1 cellular context compared by ENCODE assay signal in genomic region chr9:19156026-19156474, GRCh38.
TF ChIP-seq lines count a peak whose summit lies in the region.

No MANE protein-coding gene starts in this region.

TF ChIP-seq in HepG2, 621 proteins besides CTCF, POLR2A, EP300 and RAD21 (continued from another document and continues in another):
- TF ChIP-seq, protein P1, sequence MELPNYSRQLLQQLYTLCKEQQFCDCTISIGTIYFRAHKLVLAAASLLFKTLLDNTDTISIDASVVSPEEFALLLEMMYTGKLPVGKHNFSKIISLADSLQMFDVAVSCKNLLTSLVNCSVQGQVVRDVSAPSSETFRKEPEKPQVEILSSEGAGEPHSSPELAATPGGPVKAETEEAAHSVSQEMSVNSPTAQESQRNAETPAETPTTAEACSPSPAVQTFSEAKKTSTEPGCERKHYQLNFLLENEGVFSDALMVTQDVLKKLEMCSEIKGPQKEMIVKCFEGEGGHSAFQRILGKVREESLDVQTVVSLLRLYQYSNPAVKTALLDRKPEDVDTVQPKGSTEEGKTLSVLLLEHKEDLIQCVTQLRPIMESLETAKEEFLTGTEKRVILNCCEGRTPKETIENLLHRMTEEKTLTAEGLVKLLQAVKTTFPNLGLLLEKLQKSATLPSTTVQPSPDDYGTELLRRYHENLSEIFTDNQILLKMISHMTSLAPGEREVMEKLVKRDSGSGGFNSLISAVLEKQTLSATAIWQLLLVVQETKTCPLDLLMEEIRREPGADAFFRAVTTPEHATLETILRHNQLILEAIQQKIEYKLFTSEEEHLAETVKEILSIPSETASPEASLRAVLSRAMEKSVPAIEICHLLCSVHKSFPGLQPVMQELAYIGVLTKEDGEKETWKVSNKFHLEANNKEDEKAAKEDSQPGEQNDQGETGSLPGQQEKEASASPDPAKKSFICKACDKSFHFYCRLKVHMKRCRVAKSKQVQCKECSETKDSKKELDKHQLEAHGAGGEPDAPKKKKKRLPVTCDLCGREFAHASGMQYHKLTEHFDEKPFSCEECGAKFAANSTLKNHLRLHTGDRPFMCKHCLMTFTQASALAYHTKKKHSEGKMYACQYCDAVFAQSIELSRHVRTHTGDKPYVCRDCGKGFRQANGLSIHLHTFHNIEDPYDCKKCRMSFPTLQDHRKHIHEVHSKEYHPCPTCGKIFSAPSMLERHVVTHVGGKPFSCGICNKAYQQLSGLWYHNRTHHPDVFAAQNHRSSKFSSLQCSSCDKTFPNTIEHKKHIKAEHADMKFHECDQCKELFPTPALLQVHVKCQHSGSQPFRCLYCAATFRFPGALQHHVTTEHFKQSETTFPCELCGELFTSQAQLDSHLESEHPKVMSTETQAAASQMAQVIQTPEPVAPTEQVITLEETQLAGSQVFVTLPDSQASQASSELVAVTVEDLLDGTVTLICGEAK (IDR thresholded peaks at IDR 0.05) = no peak
- TF ChIP-seq, protein P1 (CRISPR knock-in tag; IDR thresholded peaks at IDR 0.05) = no peak
- TF ChIP-seq MTA3 (CRISPR knock-in tag; IDR thresholded peaks at IDR 0.05) = no peak
- no peak for TF ChIP-seq ZNF777 (CRISPR knock-in tag; IDR thresholded peaks at IDR 0.05)
- TF ChIP-seq, protein P2, sequence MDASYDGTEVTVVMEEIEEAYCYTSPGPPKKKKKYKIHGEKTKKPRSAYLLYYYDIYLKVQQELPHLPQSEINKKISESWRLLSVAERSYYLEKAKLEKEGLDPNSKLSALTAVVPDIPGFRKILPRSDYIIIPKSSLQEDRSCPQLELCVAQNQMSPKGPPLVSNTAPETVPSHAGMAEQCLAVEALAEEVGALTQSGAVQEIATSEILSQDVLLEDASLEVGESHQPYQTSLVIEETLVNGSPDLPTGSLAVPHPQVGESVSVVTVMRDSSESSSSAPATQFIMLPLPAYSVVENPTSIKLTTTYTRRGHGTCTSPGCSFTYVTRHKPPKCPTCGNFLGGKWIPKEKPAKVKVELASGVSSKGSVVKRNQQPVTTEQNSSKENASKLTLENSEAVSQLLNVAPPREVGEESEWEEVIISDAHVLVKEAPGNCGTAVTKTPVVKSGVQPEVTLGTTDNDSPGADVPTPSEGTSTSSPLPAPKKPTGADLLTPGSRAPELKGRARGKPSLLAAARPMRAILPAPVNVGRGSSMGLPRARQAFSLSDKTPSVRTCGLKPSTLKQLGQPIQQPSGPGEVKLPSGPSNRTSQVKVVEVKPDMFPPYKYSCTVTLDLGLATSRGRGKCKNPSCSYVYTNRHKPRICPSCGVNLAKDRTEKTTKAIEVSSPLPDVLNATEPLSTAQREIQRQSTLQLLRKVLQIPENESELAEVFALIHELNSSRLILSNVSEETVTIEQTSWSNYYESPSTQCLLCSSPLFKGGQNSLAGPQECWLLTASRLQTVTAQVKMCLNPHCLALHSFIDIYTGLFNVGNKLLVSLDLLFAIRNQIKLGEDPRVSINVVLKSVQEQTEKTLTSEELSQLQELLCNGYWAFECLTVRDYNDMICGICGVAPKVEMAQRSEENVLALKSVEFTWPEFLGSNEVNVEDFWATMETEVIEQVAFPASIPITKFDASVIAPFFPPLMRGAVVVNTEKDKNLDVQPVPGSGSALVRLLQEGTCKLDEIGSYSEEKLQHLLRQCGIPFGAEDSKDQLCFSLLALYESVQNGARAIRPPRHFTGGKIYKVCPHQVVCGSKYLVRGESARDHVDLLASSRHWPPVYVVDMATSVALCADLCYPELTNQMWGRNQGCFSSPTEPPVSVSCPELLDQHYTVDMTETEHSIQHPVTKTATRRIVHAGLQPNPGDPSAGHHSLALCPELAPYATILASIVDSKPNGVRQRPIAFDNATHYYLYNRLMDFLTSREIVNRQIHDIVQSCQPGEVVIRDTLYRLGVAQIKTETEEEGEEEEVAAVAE (CRISPR knock-in tag; IDR thresholded peaks at IDR 0.05; ENCODE audit: borderline replicate concordance) = no peak
- no peak for TF ChIP-seq ATF3 (CRISPR knock-in tag; IDR thresholded peaks at IDR 0.05)
- TF ChIP-seq ZSCAN9 (CRISPR knock-in tag; IDR thresholded peaks at IDR 0.05; ENCODE audit: borderline replicate concordance) = no peak
- TF ChIP-seq DNMT3B (CRISPR knock-in tag; conservative IDR thresholded peaks at IDR 0.05) = no peak
- TF ChIP-seq ESRRA (CRISPR knock-in tag; IDR thresholded peaks at IDR 0.05; ENCODE audit: low read depth) = no peak
- no peak for TF ChIP-seq ZNF567 (CRISPR knock-in tag; IDR thresholded peaks at IDR 0.05; ENCODE audit: borderline replicate concordance)
- no peak for TF ChIP-seq KLF12 (CRISPR knock-in tag; IDR thresholded peaks at IDR 0.05; ENCODE audit: borderline replicate concordance)
- TF ChIP-seq SOX13 (IDR thresholded peaks at IDR 0.05) = no peak
- peak in 1 of 2 experiments; percentile 61; a peak in 2 of 4 replicates for TF ChIP-seq SOX13 (CRISPR knock-in tag; conservative IDR thresholded peaks at IDR 0.05 in 1 of 2, IDR thresholded peaks at IDR 0.05 in 1 of 2)
- no peak for TF ChIP-seq RFX5 (IDR thresholded peaks at IDR 0.05; ENCODE audit: low read depth, low read length)
- TF ChIP-seq TBX2 (CRISPR knock-in tag; IDR thresholded peaks at IDR 0.05; ENCODE audit: borderline replicate concordance) = peak; percentile 55
- peak; percentile 45; the same call in 1 of the 2 replicates for TF ChIP-seq FOXA3 (CRISPR knock-in tag; IDR thresholded peaks at IDR 0.05)
- TF ChIP-seq PHF21A (CRISPR knock-in tag; IDR thresholded peaks at IDR 0.05) = no peak
- no peak for TF ChIP-seq ZMYM4 (CRISPR knock-in tag; IDR thresholded peaks at IDR 0.05)
- TF ChIP-seq, protein P3, sequence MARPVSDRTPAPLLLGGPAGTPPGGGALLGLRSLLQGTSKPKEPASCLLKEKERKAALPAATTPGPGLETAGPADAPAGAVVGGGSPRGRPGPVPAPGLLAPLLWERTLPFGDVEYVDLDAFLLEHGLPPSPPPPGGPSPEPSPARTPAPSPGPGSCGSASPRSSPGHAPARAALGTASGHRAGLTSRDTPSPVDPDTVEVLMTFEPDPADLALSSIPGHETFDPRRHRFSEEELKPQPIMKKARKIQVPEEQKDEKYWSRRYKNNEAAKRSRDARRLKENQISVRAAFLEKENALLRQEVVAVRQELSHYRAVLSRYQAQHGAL (CRISPR knock-in tag; IDR thresholded peaks at IDR 0.05; ENCODE audit: not compliant biosample characterization) = no peak
- no peak for TF ChIP-seq ZSCAN30 (CRISPR knock-in tag; IDR thresholded peaks at IDR 0.05)
- no peak for TF ChIP-seq ZNF292 (CRISPR knock-in tag; IDR thresholded peaks at IDR 0.05; ENCODE audit: borderline replicate concordance, low read depth)
- TF ChIP-seq, protein P4, sequence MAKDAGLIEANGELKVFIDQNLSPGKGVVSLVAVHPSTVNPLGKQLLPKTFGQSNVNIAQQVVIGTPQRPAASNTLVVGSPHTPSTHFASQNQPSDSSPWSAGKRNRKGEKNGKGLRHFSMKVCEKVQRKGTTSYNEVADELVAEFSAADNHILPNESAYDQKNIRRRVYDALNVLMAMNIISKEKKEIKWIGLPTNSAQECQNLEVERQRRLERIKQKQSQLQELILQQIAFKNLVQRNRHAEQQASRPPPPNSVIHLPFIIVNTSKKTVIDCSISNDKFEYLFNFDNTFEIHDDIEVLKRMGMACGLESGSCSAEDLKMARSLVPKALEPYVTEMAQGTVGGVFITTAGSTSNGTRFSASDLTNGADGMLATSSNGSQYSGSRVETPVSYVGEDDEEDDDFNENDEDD (CRISPR knock-in tag; IDR thresholded peaks at IDR 0.05; ENCODE audit: borderline replicate concordance) = no peak
- TF ChIP-seq KAT2B (IDR thresholded peaks at IDR 0.05; ENCODE audit: borderline replicate concordance, low read depth, low read length) = no peak
- TF ChIP-seq, protein P5, sequence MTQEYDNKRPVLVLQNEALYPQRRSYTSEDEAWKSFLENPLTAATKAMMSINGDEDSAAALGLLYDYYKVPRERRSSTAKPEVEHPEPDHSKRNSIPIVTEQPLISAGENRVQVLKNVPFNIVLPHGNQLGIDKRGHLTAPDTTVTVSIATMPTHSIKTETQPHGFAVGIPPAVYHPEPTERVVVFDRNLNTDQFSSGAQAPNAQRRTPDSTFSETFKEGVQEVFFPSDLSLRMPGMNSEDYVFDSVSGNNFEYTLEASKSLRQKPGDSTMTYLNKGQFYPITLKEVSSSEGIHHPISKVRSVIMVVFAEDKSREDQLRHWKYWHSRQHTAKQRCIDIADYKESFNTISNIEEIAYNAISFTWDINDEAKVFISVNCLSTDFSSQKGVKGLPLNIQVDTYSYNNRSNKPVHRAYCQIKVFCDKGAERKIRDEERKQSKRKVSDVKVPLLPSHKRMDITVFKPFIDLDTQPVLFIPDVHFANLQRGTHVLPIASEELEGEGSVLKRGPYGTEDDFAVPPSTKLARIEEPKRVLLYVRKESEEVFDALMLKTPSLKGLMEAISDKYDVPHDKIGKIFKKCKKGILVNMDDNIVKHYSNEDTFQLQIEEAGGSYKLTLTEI (CRISPR knock-in tag; conservative IDR thresholded peaks at IDR 0.05) = no peak
- no peak for TF ChIP-seq ZNF619 (CRISPR knock-in tag; IDR thresholded peaks at IDR 0.05)
- no peak for TF ChIP-seq CBX5 (CRISPR knock-in tag; IDR thresholded peaks at IDR 0.05; ENCODE audit: borderline replicate concordance)
- TF ChIP-seq JDP2 (CRISPR knock-in tag; IDR thresholded peaks at IDR 0.05; ENCODE audit: borderline replicate concordance) = no peak
- no peak for TF ChIP-seq MATR3 (CRISPR knock-in tag; IDR thresholded peaks at IDR 0.05)
- TF ChIP-seq, protein P6, sequence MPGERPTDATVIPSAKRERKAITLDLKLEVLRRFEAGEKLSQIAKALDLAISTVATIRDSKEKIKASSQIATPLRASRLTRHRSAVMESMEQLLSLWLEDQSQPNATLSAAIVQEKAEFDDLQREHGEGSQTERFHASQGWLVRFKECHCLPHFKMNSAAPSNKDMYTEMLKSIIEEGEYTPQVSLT (CRISPR knock-in tag; IDR thresholded peaks at IDR 0.05; ENCODE audit: borderline replicate concordance, low read depth) = no peak
- TF ChIP-seq, protein P7, sequence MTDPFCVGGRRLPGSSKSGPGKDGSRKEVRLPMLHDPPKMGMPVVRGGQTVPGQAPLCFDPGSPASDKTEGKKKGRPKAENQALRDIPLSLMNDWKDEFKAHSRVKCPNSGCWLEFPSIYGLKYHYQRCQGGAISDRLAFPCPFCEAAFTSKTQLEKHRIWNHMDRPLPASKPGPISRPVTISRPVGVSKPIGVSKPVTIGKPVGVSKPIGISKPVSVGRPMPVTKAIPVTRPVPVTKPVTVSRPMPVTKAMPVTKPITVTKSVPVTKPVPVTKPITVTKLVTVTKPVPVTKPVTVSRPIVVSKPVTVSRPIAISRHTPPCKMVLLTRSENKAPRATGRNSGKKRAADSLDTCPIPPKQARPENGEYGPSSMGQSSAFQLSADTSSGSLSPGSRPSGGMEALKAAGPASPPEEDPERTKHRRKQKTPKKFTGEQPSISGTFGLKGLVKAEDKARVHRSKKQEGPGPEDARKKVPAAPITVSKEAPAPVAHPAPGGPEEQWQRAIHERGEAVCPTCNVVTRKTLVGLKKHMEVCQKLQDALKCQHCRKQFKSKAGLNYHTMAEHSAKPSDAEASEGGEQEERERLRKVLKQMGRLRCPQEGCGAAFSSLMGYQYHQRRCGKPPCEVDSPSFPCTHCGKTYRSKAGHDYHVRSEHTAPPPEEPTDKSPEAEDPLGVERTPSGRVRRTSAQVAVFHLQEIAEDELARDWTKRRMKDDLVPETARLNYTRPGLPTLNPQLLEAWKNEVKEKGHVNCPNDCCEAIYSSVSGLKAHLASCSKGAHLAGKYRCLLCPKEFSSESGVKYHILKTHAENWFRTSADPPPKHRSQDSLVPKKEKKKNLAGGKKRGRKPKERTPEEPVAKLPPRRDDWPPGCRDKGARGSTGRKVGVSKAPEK (CRISPR knock-in tag; IDR thresholded peaks at IDR 0.05; ENCODE audit: borderline replicate concordance) = no peak
- TF ChIP-seq ZMAT3 (CRISPR knock-in tag; conservative IDR thresholded peaks at IDR 0.05) = no peak
- TF ChIP-seq, protein P8, sequence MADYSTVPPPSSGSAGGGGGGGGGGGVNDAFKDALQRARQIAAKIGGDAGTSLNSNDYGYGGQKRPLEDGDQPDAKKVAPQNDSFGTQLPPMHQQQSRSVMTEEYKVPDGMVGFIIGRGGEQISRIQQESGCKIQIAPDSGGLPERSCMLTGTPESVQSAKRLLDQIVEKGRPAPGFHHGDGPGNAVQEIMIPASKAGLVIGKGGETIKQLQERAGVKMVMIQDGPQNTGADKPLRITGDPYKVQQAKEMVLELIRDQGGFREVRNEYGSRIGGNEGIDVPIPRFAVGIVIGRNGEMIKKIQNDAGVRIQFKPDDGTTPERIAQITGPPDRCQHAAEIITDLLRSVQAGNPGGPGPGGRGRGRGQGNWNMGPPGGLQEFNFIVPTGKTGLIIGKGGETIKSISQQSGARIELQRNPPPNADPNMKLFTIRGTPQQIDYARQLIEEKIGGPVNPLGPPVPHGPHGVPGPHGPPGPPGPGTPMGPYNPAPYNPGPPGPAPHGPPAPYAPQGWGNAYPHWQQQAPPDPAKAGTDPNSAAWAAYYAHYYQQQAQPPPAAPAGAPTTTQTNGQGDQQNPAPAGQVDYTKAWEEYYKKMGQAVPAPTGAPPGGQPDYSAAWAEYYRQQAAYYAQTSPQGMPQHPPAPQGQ (CRISPR knock-in tag; IDR thresholded peaks at IDR 0.05; ENCODE audit: borderline replicate concordance) = no peak
